8 cellular contexts compared by ENCODE assay signal in the genomic region with DNA sequence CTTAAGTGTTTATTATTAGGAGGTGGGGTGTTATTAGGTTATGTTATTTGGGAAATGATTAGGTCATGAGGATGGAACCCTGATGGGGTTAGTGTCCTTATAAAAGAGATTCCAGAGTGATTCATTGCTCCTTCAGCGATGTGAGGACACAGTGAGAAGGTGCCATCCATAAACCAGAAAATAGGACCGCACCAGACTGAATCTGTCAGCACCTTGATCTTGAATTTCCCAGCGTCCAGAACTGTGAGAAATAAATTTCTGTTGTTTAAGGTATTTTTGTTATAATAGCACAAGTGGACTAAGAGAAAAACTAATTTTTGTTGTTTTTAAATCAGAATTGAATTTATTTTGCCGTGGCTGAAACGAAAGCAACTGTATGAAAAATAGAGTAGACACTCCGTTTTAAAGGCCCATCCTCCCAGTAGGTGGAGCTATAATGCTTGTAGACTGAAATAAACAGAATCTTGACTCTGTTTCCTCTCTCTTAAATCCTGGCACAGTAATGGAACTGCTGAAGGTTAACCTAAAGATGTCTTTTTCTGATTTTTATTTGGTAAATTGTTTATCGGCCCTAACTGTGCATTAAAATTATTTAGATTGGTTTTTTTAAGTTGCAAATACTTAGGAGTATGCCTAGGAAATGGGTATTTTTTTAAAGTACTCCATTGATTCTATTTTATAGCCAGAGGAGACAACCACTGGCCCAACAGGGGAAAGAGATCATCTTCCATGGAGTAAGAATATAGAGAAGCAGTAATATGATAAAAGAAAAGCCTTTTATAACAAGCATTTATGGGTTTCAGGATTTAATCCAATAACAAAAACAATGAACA.
DNase-seq lines count a peak whose midpoint lies in the region; ATAC-seq and TF ChIP-seq lines count a peak whose summit lies in the region.

No MANE protein-coding gene starts in this region.

- no peaks in the 10 kb centered on the region for H3K9me3 ChIP-seq in CD4-positive, alpha-beta T cell (ENCODE audit: control insufficient read depth, low read length)

- no peaks in the 10 kb centered on the region for H3K4me1 Mint-ChIP-seq in CD4-positive, alpha-beta T cell (ENCODE audit: low read depth)
- H3K4me1 Mint-ChIP-seq in activated T-helper 17 cell treated with anti-CD3 and anti-CD28 coated beads, Interleukin-2, amount 50 U/mL, for 72 hours = no peaks in the 10 kb centered on the region

- no peaks in the 10 kb centered on the region for H3K36me3 Mint-ChIP-seq in CD4-positive, alpha-beta T cell (ENCODE audit: low read depth)
- no peaks in the 10 kb centered on the region for H3K36me3 Mint-ChIP-seq in activated T-helper 17 cell treated with anti-CD3 and anti-CD28 coated beads, Interleukin-2, amount 50 U/mL, for 72 hours (ENCODE audit: low read depth)

- H3K4me3 Mint-ChIP-seq in CD4-positive, alpha-beta T cell = peak overlapping the region; percentile 83
- H3K4me3 Mint-ChIP-seq in activated T-helper 17 cell treated with anti-CD3 and anti-CD28 coated beads, Interleukin-2, amount 50 U/mL, for 72 hours = peak overlapping the region; percentile 58

- no peak overlapping the region for H3K27ac Mint-ChIP-seq in CD4-positive, alpha-beta T cell
- peak overlapping the region; percentile 43 for H3K27ac Mint-ChIP-seq in activated T-helper 17 cell treated with anti-CD3 and anti-CD28 coated beads, Interleukin-2, amount 50 U/mL, for 72 hours

- H3K27ac ChIP-seq in CD4-positive, alpha-beta T cell (ENCODE audit: low read depth, low read length) = no peak overlapping the region

- peak in 1 of 10 experiments; percentile 1 for DNase-seq in CD4-positive, alpha-beta T cell
- DNase-seq in NCI-H345 (lab: John Stamatoyannopoulos, UW) = peak; percentile 52
- peak; percentile 61 for DNase-seq in glomerular visceral epithelial cell (ENCODE audit: extremely low spot score)
- peak; percentile 69 for DNase-seq in renal cortical epithelial cell (ENCODE audit: low read depth)

- TF ChIP-seq CTCF in CD4-positive, alpha-beta T cell (IDR thresholded peaks at IDR 0.05) = peak; percentile 50

- peaks cover 2% of the 10 kb centered on the region for H3K27me3 Mint-ChIP-seq in CD4-positive, alpha-beta T cell
- H3K27me3 Mint-ChIP-seq in activated T-helper 17 cell treated with anti-CD3 and anti-CD28 coated beads, Interleukin-2, amount 50 U/mL, for 72 hours = peaks cover 6% of the 10 kb centered on the region

- no peaks in the 10 kb centered on the region for H3K27me3 ChIP-seq in CD4-positive, alpha-beta T cell (ENCODE audit: control insufficient read depth, insufficient read depth, low read length)

- CTCF ChIA-PET in CD4-positive, alpha-beta T cell (lab: Charles Lee) = no interaction called here

- POLR2A ChIA-PET in CD4-positive, alpha-beta T cell (lab: Charles Lee) = no interaction called here

- ATAC-seq in CD4-positive, alpha-beta T cell (ENCODE audit: poor library complexity) = no peak
- peak; percentile 79 for ATAC-seq in GM18519 (IDR thresholded peaks at IDR 0.05; ENCODE audit: low FRiP score, unreplicated experiment)
- peak; percentile 59 for ATAC-seq in HG03066 (IDR thresholded peaks at IDR 0.05; ENCODE audit: low read depth, unreplicated experiment)
- ATAC-seq in activated T-helper 17 cell treated with anti-CD3 and anti-CD28 coated beads, Interleukin-2, amount 50 U/mL, for 72 hours (replicated peaks) = no peak
- no peak for ATAC-seq in HG02763 (IDR thresholded peaks at IDR 0.05; ENCODE audit: unreplicated experiment)

- no peaks in the 10 kb centered on the region for H3K9me3 Mint-ChIP-seq in CD4-positive, alpha-beta T cell
- no peaks in the 10 kb centered on the region for H3K9me3 Mint-ChIP-seq in activated T-helper 17 cell treated with anti-CD3 and anti-CD28 coated beads, Interleukin-2, amount 50 U/mL, for 72 hours

- intact Hi-C loops in CD4-positive, alpha-beta T cell (cut with DNase I, micrococcal nuclease) = loop anchor here (2.0 to 10.0 kb wide), 6 partner anchors 315 to 950 kb away; a partner anchor contains a TSS

Comparison
In these comparisons a context has a peak if more than half of its experiments do, and no peak if none do; other contexts are left out.
1. ATAC-seq: peak in GM18519 (single experiment) and HG03066 (single experiment); none in CD4-positive, alpha-beta T cell (single experiment), activated T-helper 17 cell treated with anti-CD3 and anti-CD28 coated beads, Interleukin-2, amount 50 U/mL, for 72 hours (single experiment) and HG02763 (single experiment).